Comparison of ENCODE assay signal across 17 cellular contexts in the genomic region with DNA sequence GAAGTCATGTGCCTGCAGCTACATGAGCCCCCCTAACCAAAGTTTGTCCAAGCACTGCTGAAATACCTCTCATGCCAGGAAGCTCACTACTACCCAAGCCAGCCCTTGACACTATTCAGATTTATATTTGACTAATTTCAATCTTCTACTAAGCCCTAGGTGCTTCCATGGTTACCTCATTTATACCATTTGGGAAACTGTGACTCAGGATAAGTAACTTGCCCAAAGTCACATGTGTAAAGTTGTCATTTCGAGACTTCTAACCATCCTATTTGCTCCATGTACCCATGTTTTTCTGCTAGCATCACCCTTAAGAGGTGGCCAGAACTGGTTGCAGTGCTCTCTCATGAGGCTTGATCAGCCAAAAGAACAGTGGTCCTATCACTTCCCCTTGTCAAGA. TPM values are rescaled to one million over a fixed set of nuclear protein-coding genes. Genes with fewer than 3 reads are reported as not detected.
DNase-seq lines count a peak whose midpoint lies in the region; ATAC-seq and TF ChIP-seq lines count a peak whose summit lies in the region.
"Had no signal": no experiment of that assay in that cellular context is flagged by ENCODE, and none has a peak within 500 bp of the region (broad histone marks: within the 10 kb centered on the region; RNA-seq: fewer than 3 reads in every experiment).

No MANE protein-coding gene starts in this region.

- intact Hi-C loops in breast epithelium (cut with DNase I; ENCODE audit: low total_unique reads), result no loop called here
- intact Hi-C loops in mammary epithelial cell (cut with micrococcal nuclease), result loop anchor here (5.0 kb wide), 1 partner anchor 237 kb away; no protein-coding TSS in a partner anchor

- no TSS peak for BruUV-seq in mammary epithelial cell (replicated peaks; lab: Mats Ljungman, UMichigan)

- no peak for TF ChIP-seq POLR2A in breast epithelium (IDR thresholded peaks at IDR 0.05)

- CTCF ChIA-PET in mammary epithelial cell (lab: Charles Lee; ENCODE audit: low non-redundant PET), result no interaction called here

- no peak overlapping the region for H3K4me2 ChIP-seq in mammary epithelial cell (ENCODE audit: insufficient read depth, low read depth, low read length)

- WGBS in mammary epithelial cell (ENCODE audit: low coverage, missing lambda C conversion rate), result 100% methylated on average over 1 of the region's 1 CpG

- peak; percentile 56 to 79 for ATAC-seq in activated CD4-positive, CD25-positive, alpha-beta regulatory T cell treated with anti-CD3 and anti-CD28 coated beads, Interleukin-2, amount 50 U/mL, for 24 hours
- ATAC-seq in GM21737 (IDR thresholded peaks at IDR 0.05; ENCODE audit: unreplicated experiment), result no peak

- H3K4me1 ChIP-seq in breast epithelium (no peaks in the 10 kb centered on the region), mammary epithelial cell (ENCODE audit: insufficient read depth, low read length) (peaks cover 21% of the 10 kb centered on the region), subcutaneous abdominal adipose tissue (ENCODE audit: control insufficient read depth in 5 of 5, insufficient read depth in 5 of 5, low read length in 5 of 5) (peaks cover 16 to 72% (median 59%) of the 10 kb centered on the region in 5 donors)

- no peak overlapping the region for H3K9ac ChIP-seq in mammary epithelial cell (ENCODE audit: insufficient read depth, low read length)
- no peak overlapping the region for H3K9ac ChIP-seq in subcutaneous abdominal adipose tissue (ENCODE audit: low read length in 5 of 5)

- dilution Hi-C loops in mammary epithelial cell (cut with HindIII; ENCODE audit: low sequenced_read_pairs), result loop anchor here (5.0 kb wide), 1 partner anchor 37 kb away; no protein-coding TSS in a partner anchor

- no peak for DNase-seq in activated CD4-positive, CD25-positive, alpha-beta regulatory T cell (lab: John Stamatoyannopoulos, UW)
- no peak for DNase-seq in breast epithelium (ENCODE audit: low spot score in 2 of 2)
- no peak for DNase-seq in mammary epithelial cell
- peak; percentile 16 for DNase-seq in epithelial cell of esophagus (ENCODE audit: low read depth)
- no peak for DNase-seq in NK-92 treated with Interleukin-12 subunit alpha and Interleukin-12 subunit beta, amount 100 ng/mL, for 24 hours (lab: John Stamatoyannopoulos, UW)
- DNase-seq: DMS 273 treated with DMSO at 0.1 percent for 48 hours, H7, MG63, NCI-H1092 treated with DMSO at 0.1 percent for 48 hours, NCI-H1694 treated with DMSO at 0.1 percent for 48 hours, NCI-H446, NCI-H82, Peyer's patch had no signal

- H3K4me3 ChIP-seq in breast epithelium, result no peak overlapping the region
- H3K4me3 ChIP-seq in mammary epithelial cell (replicated peaks in 1 of 3; ENCODE audit: insufficient read depth in 1 of 3, low read depth in 2 of 3, low read length in 3 of 3), result no peak overlapping the region
- H3K4me3 ChIP-seq in epithelial cell of esophagus (ENCODE audit: low read length), result no peak overlapping the region
- no peak overlapping the region for H3K4me3 ChIP-seq in subcutaneous abdominal adipose tissue (ENCODE audit: low read depth in 1 of 5, low read length in 5 of 5)
- H3K4me3 ChIP-seq: MG63, Peyer's patch had no signal

- H3K9me3 ChIP-seq in breast epithelium, result no peaks in the 10 kb centered on the region
- H3K9me3 ChIP-seq in mammary epithelial cell (replicated peaks; ENCODE audit: insufficient read depth, low read length), result no peaks in the 10 kb centered on the region
- H3K9me3 ChIP-seq in subcutaneous abdominal adipose tissue (ENCODE audit: control insufficient read depth in 5 of 5, low read length in 5 of 5), result no peaks in the 10 kb centered on the region
- H3K9me3 ChIP-seq: MG63, Peyer's patch had no signal

- H2AFZ ChIP-seq in mammary epithelial cell (ENCODE audit: low read depth, low read length), result no peak overlapping the region

- no peaks in the 10 kb centered on the region for H3K27me3 ChIP-seq in breast epithelium
- H3K27me3 ChIP-seq in mammary epithelial cell (ENCODE audit: insufficient read depth, low read length), result no peaks in the 10 kb centered on the region
- no peaks in the 10 kb centered on the region for H3K27me3 ChIP-seq in subcutaneous abdominal adipose tissue (ENCODE audit: control insufficient read depth in 5 of 5, insufficient read depth in 4 of 5, low read length in 5 of 5)
- H3K27me3 ChIP-seq: MG63, Peyer's patch had no signal

- H3K27ac ChIP-seq in breast epithelium, result peak overlapping the region; percentile 23 to 66
- H3K27ac ChIP-seq in mammary epithelial cell (ENCODE audit: insufficient read depth, low read depth, low read length), result no peak overlapping the region
- H3K27ac ChIP-seq in subcutaneous abdominal adipose tissue (ENCODE audit: low read depth, low read length), result peak overlapping the region; percentile 98
- H3K27ac ChIP-seq: 22Rv1, Peyer's patch had no signal

- TF ChIP-seq CTCF in breast epithelium (IDR thresholded peaks at IDR 0.05) (no peak), mammary epithelial cell (conservative IDR thresholded peaks at IDR 0.05 in 1 of 2, IDR thresholded peaks at IDR 0.05 in 1 of 2; ENCODE audit: extremely low read depth in 1 of 2, insufficient read depth in 1 of 2, low read depth in 1 of 2, low read length in 2 of 2) (no peak), epithelial cell of esophagus (IDR thresholded peaks at IDR 0.05; ENCODE audit: insufficient read depth, low read depth, low read length, missing control alignments) (no peak)

- no peaks in the 10 kb centered on the region for H4K20me1 ChIP-seq in mammary epithelial cell (ENCODE audit: insufficient read depth, low read length)

- H3K36me3 ChIP-seq in breast epithelium (no peaks in the 10 kb centered on the region), mammary epithelial cell (ENCODE audit: insufficient read depth, low read length) (no peaks in the 10 kb centered on the region), subcutaneous abdominal adipose tissue (ENCODE audit: control insufficient read depth in 5 of 5, insufficient read depth in 5 of 5, low read length in 5 of 5) (no peaks in the 10 kb centered on the region)
- H3K36me3 ChIP-seq: MG63, Peyer's patch had no signal

- in situ Hi-C loops in mammary epithelial cell (cut with MboI; ENCODE audit: low sequenced_read_pairs in 2 of 2), result loop anchor here in 1 of 2 donors (5.0 kb wide), 1 partner anchor 42 kb away; no protein-coding TSS in a partner anchor

- no peaks in the 10 kb centered on the region for H3K79me2 ChIP-seq in mammary epithelial cell (ENCODE audit: insufficient read depth, low read length)

RNA-seq across cellular contexts. Expression of gene TIMP4, which starts 20.7 kb away (rescaled TPM):
- total RNA-seq in breast epithelium, result 100 to 1,000 TPM in 1 of 3 donors, 10 to 100 TPM in 2; 27.4 to 170 (median 46.9) TPM
- not detected for total RNA-seq in mammary epithelial cell
- polyA plus RNA-seq in mammary epithelial cell, result not detected
- polyA minus RNA-seq in mammary epithelial cell, result not detected

Comparison
In these comparisons a context has a peak if more than half of its experiments do, and no peak if none do; other contexts are left out.
1. RNA of gene TIMP4, which starts 20.7 kb away (total RNA-seq): 27.4 to 170 TPM in breast epithelium; not detected in mammary epithelial cell; every median in the first group is over 10 times any median in the second.